1 cellular context compared by ENCODE assay signal in genomic region chr19:13330285-13330684, GRCh38.
TF ChIP-seq lines count a peak whose summit lies in the region.

No MANE protein-coding gene starts in this region.

TF ChIP-seq in K562, 482 proteins besides CTCF, POLR2A, EP300 and RAD21 (continued from another document):
- TF ChIP-seq ATF4 (CRISPR knock-in tag; IDR thresholded peaks at IDR 0.05), result no peak
- TF ChIP-seq USF1 (CRISPR knock-in tag; IDR thresholded peaks at IDR 0.05), result no peak
- TF ChIP-seq ADNP (tag; IDR thresholded peaks at IDR 0.05), result peak; percentile 50; the same call in 1 of the 2 replicates
- TF ChIP-seq ZNF764 (CRISPR knock-in tag; IDR thresholded peaks at IDR 0.05; ENCODE audit: low read depth), result no peak
- 0 out of 4 replicates have a peak, but pooled peaks of 1 of the 2 experiments have one; percentile 15 for TF ChIP-seq KDM1A (IDR thresholded peaks at IDR 0.05)
- TF ChIP-seq KHSRP (IDR thresholded peaks at IDR 0.05), result no peak
- no peak for TF ChIP-seq SIX5 (IDR thresholded peaks at IDR 0.05; ENCODE audit: borderline replicate concordance in 1 of 2, insufficient read depth in 1 of 2, low read depth in 1 of 2, low read length in 2 of 2)
- TF ChIP-seq RCOR1 (IDR thresholded peaks at IDR 0.05; ENCODE audit: borderline replicate concordance in 1 of 2, low read depth in 2 of 2, low read length in 2 of 2), result 0 out of 4 replicates have a peak, but pooled peaks of 1 of the 2 experiments have one; percentile 27
